12 cellular contexts compared by ENCODE assay signal in the genomic region with DNA sequence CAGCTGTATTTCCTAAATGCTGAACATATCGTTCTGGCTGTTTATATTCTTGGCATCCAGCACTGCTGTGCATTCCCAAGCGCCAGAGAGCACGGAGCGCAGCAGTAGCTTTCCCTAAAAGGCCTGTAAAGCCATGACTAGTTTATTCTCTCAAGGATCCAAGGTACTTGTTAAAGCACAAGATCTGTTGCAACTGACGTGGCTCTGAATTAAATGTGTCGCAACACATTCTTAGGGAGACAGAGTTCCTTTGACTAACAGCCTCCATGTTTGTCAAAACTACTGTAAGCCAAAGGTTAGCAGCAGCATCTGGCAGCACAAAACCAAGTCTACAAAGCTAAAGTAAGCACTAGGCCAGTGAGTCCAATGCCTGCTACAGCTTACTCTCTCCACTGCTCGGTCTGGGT.
DNase-seq lines count a peak whose midpoint lies in the region; ATAC-seq and TF ChIP-seq lines count a peak whose summit lies in the region.
"Had no signal": no experiment of that assay in that cellular context is flagged by ENCODE, and none has a peak within 500 bp of the region (broad histone marks: within the 10 kb centered on the region; RNA-seq: fewer than 3 reads in every experiment).

No MANE protein-coding gene starts in this region.

- H3K36me3 Mint-ChIP-seq in mesothelial cell of epicardium: no peaks in the 10 kb centered on the region

- peaks cover 32% of the 10 kb centered on the region for H3K4me1 Mint-ChIP-seq in mesothelial cell of epicardium
- H3K4me1 Mint-ChIP-seq: B cell had no signal

- H3K27ac ChIP-seq in colonic mucosa (peak overlapping the region; percentile 32), upper lobe of right lung (peak overlapping the region; percentile 38)
- H3K27ac ChIP-seq: WERI-Rb-1 had no signal

- H3K36me3 ChIP-seq in colonic mucosa: no peaks in the 10 kb centered on the region
- no peaks in the 10 kb centered on the region for H3K36me3 ChIP-seq in upper lobe of right lung
- H3K36me3 ChIP-seq: WERI-Rb-1 had no signal

- peak overlapping the region; percentile 80 for H3K27ac Mint-ChIP-seq in mesothelial cell of epicardium
- H3K27ac Mint-ChIP-seq: B cell had no signal

- no peaks in the 10 kb centered on the region for H3K27me3 Mint-ChIP-seq in mesothelial cell of epicardium (ENCODE audit: low read depth)

- H3K9me3 ChIP-seq in colonic mucosa (no peaks in the 10 kb centered on the region), upper lobe of right lung (no peaks in the 10 kb centered on the region)

- TF ChIP-seq CTCF in colonic mucosa (IDR thresholded peaks at IDR 0.05) (no peak), mesothelial cell of epicardium (IDR thresholded peaks at IDR 0.05; ENCODE audit: unreplicated experiment) (no peak), upper lobe of right lung (IDR thresholded peaks at IDR 0.05) (no peak)

- ATAC-seq in upper lobe of right lung: peak; percentile 89
- no peak for ATAC-seq in HG03342 (IDR thresholded peaks at IDR 0.05; ENCODE audit: unreplicated experiment)

- intact Hi-C loops in colonic mucosa (cut with DNase I): no loop called here
- intact Hi-C loops in upper lobe of right lung (cut with DNase I): no loop called here

- DNase-seq in SKM-1 treated with dmso at 0.1 percent for 144 hours (lab: John Stamatoyannopoulos, UW; ENCODE audit: unreplicated experiment) (peak; percentile 22), SKM-1 (lab: John Stamatoyannopoulos, UW; ENCODE audit: unreplicated experiment) (no peak), colonic mucosa (no peak), mesothelial cell of epicardium (ENCODE audit: low spot score in 2 of 2, unreplicated experiment in 2 of 2) (no peak), upper lobe of right lung (no peak), NCI-H82 (lab: John Stamatoyannopoulos, UW) (no peak), NCI-H2107 (lab: John Stamatoyannopoulos, UW) (no peak)
- DNase-seq: amygdala, NCI-H1436 treated with DMSO at 0.1 percent for 48 hours, WERI-Rb-1 had no signal

- no peak overlapping the region for H3K4me3 Mint-ChIP-seq in mesothelial cell of epicardium
- H3K4me3 Mint-ChIP-seq: B cell had no signal

- H3K9ac ChIP-seq in colonic mucosa (ENCODE audit: low read depth in 2 of 2, low read length in 2 of 2): no peak overlapping the region

- H3K27me3 ChIP-seq in colonic mucosa (no peaks in the 10 kb centered on the region), upper lobe of right lung (no peaks in the 10 kb centered on the region)

- no peak overlapping the region for H3K4me3 ChIP-seq in colonic mucosa
- no peak overlapping the region for H3K4me3 ChIP-seq in upper lobe of right lung

- H3K9me3 Mint-ChIP-seq in mesothelial cell of epicardium: no peaks in the 10 kb centered on the region

- H3K4me1 ChIP-seq in colonic mucosa (no peaks in the 10 kb centered on the region), upper lobe of right lung (no peaks in the 10 kb centered on the region)
